In the genomic region with DNA sequence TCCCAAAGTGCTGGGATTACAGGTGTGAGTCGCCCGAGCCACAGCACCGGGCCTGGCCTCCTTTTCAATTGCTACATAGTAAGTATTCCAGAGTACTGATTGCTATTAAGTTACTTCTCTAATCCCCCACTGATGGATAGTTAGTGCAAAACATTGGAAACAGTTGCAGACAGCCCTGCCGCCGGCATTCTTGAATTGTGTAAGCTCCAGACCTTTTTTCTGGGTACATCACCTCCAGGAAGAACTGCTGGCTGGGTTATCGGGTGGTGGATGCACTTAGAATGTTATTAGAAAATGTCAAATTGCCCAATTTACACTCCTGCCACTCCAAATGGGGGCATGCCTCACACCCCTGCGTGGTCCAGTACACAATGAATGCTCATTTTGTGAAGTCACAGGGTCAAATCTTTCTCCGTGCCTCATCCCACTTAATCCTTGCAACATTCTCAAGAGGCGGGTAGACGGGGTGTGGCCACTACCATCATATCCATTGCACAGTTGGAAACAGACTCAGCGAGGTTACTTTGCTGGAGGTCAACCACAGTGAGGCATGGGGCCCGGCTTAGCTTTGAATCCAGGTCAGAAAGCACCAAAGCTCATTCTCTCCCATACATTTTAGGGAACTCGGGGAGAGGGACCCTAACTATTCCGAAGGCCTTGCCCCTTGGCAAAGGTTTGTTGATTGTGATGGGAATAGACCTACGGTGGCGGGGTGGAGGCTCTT, we compare ENCODE assay signal across 8 cellular contexts. TPM values are rescaled to one million over a fixed set of nuclear protein-coding genes. Genes with fewer than 3 reads are reported as not detected.
DNase-seq lines count a peak whose midpoint lies in the region; ATAC-seq, FAIRE-seq and TF ChIP-seq lines count a peak whose summit lies in the region.

No MANE protein-coding gene starts in this region.

- peak overlapping the region; percentile 89 for H2AFZ ChIP-seq in keratinocyte (ENCODE audit: control insufficient read depth, low read length)

- H3K27ac Mint-ChIP-seq in activated CD4-positive, alpha-beta memory T cell treated with anti-CD3 and anti-CD28 coated beads, Interleukin-2, amount 10 ng/mL, durations not matched to agents 7 days and 5 days, result peak overlapping the region; percentile 88

- H3K27me3 Mint-ChIP-seq in activated CD4-positive, alpha-beta memory T cell treated with anti-CD3 and anti-CD28 coated beads, Interleukin-2, amount 10 ng/mL, durations not matched to agents 7 days and 5 days, result no peaks in the 10 kb centered on the region

- POLR2A ChIA-PET in activated CD4-positive, alpha-beta memory T cell treated with anti-CD3 and anti-CD28 coated beads, Interleukin-2, amount 10 ng/mL, durations not matched to agents 7 days and 5 days (lab: Charles Lee), result interaction anchor here (0.9 to 5.7 kb wide), 5 partner anchors 9 to 752 kb away, joined by 3 to 65 read pairs (median 4); partner anchors contain the start of genes CATSPERD and LONP1

- H3K4me3 Mint-ChIP-seq in activated CD4-positive, alpha-beta memory T cell treated with anti-CD3 and anti-CD28 coated beads, Interleukin-2, amount 10 ng/mL, durations not matched to agents 7 days and 5 days, result peak overlapping the region; percentile 68

- no peaks in the 10 kb centered on the region for H3K27me3 ChIP-seq in heart right ventricle
- H3K27me3 ChIP-seq in keratinocyte (ENCODE audit: control insufficient read depth, extremely low read depth, insufficient read depth, low read length), result no peaks in the 10 kb centered on the region
- H3K27me3 ChIP-seq in uterus, result no peaks in the 10 kb centered on the region

- no peaks in the 10 kb centered on the region for H3K9me3 Mint-ChIP-seq in activated CD4-positive, alpha-beta memory T cell treated with anti-CD3 and anti-CD28 coated beads, Interleukin-2, amount 10 ng/mL, durations not matched to agents 7 days and 5 days

- peak overlapping the region; percentile 77 for H3K4me2 ChIP-seq in keratinocyte (ENCODE audit: control insufficient read depth, extremely low read depth, insufficient read depth, low read depth, low read length)

- ATAC-seq in heart right ventricle (no peak), Right ventricle myocardium superior (ENCODE audit: poor library complexity) (no peak), HG02588 (IDR thresholded peaks at IDR 0.05; ENCODE audit: unreplicated experiment) (no peak)

- no peak for TF ChIP-seq CTCF in heart right ventricle (IDR thresholded peaks at IDR 0.05)
- no peak for TF ChIP-seq CTCF in keratinocyte (optimal IDR thresholded peaks at IDR 0.05 in 1 of 3, IDR thresholded peaks at IDR 0.05 in 1 of 3, conservative IDR thresholded peaks at IDR 0.05 in 1 of 3; ENCODE audit: extremely low read depth in 1 of 3, insufficient read depth in 2 of 3, low read length in 3 of 3)
- TF ChIP-seq CTCF in uterus (IDR thresholded peaks at IDR 0.05), result no peak

- intact Hi-C loops in heart right ventricle (cut with DNase I) (loop anchor here in 2 of 10 donors (5.0 to 10.0 kb wide), 2 partner anchors 101 to 103 kb away; partner anchors contain the start of gene PLIN3 (in 2 of the 2)), Right ventricle myocardium superior (cut with DNase I) (no loop called here), uterus (cut with DNase I; ENCODE audit: low total_unique reads) (no loop called here)

- peaks cover 34% of the 10 kb centered on the region for H3K79me2 ChIP-seq in keratinocyte (ENCODE audit: control insufficient read depth, insufficient read depth, low read length)

- H3K36me3 ChIP-seq in heart right ventricle (no peaks in the 10 kb centered on the region), keratinocyte (ENCODE audit: control insufficient read depth in 2 of 2, extremely low read depth in 1 of 2, insufficient read depth in 2 of 2, low read length in 2 of 2) (no peaks in the 10 kb centered on the region), uterus (no peaks in the 10 kb centered on the region)

- 76 to 84% methylated on average over 16 of the region's 16 CpGs for WGBS in heart right ventricle, 2 donors

- H3K4me1 Mint-ChIP-seq in activated CD4-positive, alpha-beta memory T cell treated with anti-CD3 and anti-CD28 coated beads, Interleukin-2, amount 10 ng/mL, durations not matched to agents 7 days and 5 days, result peaks cover 35% of the 10 kb centered on the region

- CTCF ChIA-PET in activated CD4-positive, alpha-beta memory T cell treated with anti-CD3 and anti-CD28 coated beads, Interleukin-2, amount 10 ng/mL, durations not matched to agents 7 days and 5 days (lab: Charles Lee), result interaction anchor here (0.7 to 1.7 kb wide), 10 partner anchors 9 to 1682 kb away, joined by 3 to 12 read pairs (median 5); partner anchors contain the start of gene FEM1A

- H3K9me1 ChIP-seq in keratinocyte (ENCODE audit: control insufficient read depth, extremely low read depth, insufficient read depth, low read length), result peaks cover 5% of the 10 kb centered on the region

- H3K4me3 ChIP-seq in heart right ventricle (peak overlapping the region in 8 of 10 donors; percentile 12 to 50 (median 40)), keratinocyte (ENCODE audit: control insufficient read depth in 2 of 3, extremely low read depth in 1 of 3, insufficient read depth in 2 of 3, low read depth in 1 of 3, low read length in 3 of 3) (peak overlapping the region in 2 of 3 experiments; percentile 1 to 55), uterus (peak overlapping the region; percentile 20 to 29)

- H3K4me1 ChIP-seq in heart right ventricle, result peaks cover 3 to 41% (median 32%) of the 10 kb centered on the region in 9 donors
- H3K4me1 ChIP-seq in keratinocyte (ENCODE audit: control insufficient read depth, extremely low read depth, insufficient read depth, low read length), result peaks cover 34% of the 10 kb centered on the region
- peaks cover 0 to 13% of the 10 kb centered on the region in 2 donors for H3K4me1 ChIP-seq in uterus

- DNase-seq in heart right ventricle (no peak), Right ventricle myocardium superior (no peak), keratinocyte (ENCODE audit: low read depth, low spot score) (no peak), uterus (no peak), nucleus accumbens (lab: John Stamatoyannopoulos, UW) (no peak), iPS-NIHi7 (ENCODE audit: extremely low spot score) (no peak)
- no peak for DNase-seq in activated CD4-positive, alpha-beta memory T cell treated with anti-CD3 and anti-CD28 coated beads, Interleukin-2, amount 10 ng/mL, durations not matched to agents 7 days and 5 days

- H3K36me3 Mint-ChIP-seq in activated CD4-positive, alpha-beta memory T cell treated with anti-CD3 and anti-CD28 coated beads, Interleukin-2, amount 10 ng/mL, durations not matched to agents 7 days and 5 days (ENCODE audit: low read depth), result peaks cover 31% of the 10 kb centered on the region

- peak overlapping the region in 7 of 10 donors; percentile 37 to 87 (median 60) for H3K27ac ChIP-seq in heart right ventricle
- H3K27ac ChIP-seq in keratinocyte (ENCODE audit: control insufficient read depth, insufficient read depth, low read length), result peak overlapping the region; percentile 55
- H3K27ac ChIP-seq in uterus, result peak overlapping the region; percentile 60 to 69

- peak overlapping the region; percentile 34 for H3K9ac ChIP-seq in keratinocyte (ENCODE audit: control insufficient read depth, extremely low read depth, insufficient read depth, low read length)

- no peak for TF ChIP-seq POLR2A in uterus (IDR thresholded peaks at IDR 0.05)

- H3K9me3 ChIP-seq in heart right ventricle (no peaks in the 10 kb centered on the region), keratinocyte (ENCODE audit: control insufficient read depth, low read depth, low read length) (no peaks in the 10 kb centered on the region), uterus (no peaks in the 10 kb centered on the region)

- peaks cover 10% of the 10 kb centered on the region for H4K20me1 ChIP-seq in keratinocyte (ENCODE audit: control insufficient read depth, extremely low read depth, insufficient read depth, low read length)

- dilution Hi-C loops in keratinocyte (cut with MboI; ENCODE audit: extremely low pct_ligation_motif_present, low sequenced_read_pairs), result no loop called here

- no peak for FAIRE-seq in keratinocyte (lab: Jason Lieb, UNC)

RNA-seq across cellular contexts. Expression of gene KDM4B, which starts 1.0 kb away (rescaled TPM):
- total RNA-seq in heart right ventricle, result 10 to 100 TPM; 21.4 to 35.8 (median 30.3) TPM
- polyA plus RNA-seq in heart right ventricle, result 10 to 100 TPM; 12.4 to 34.4 TPM
- 34.6 TPM for total RNA-seq in Right ventricle myocardium superior
- total RNA-seq in activated CD4-positive, alpha-beta memory T cell treated with anti-CD3 and anti-CD28 coated beads, Interleukin-2, amount 10 ng/mL, durations not matched to agents 7 days and 5 days, result 10 to 100 TPM; 46.3 to 50.9 TPM
- polyA plus RNA-seq in keratinocyte, result 6.0 to 8.9 TPM (median 6.2 TPM) in 3 replicates
- polyA plus RNA-seq in keratinocyte (2011; ENCODE audit: low read depth), result 4.4 TPM
- polyA plus RNA-seq in keratinocyte (2011; cell fraction: cytosol; rRNA removed), result 3.6 and 6.2 TPM in 2 replicates
- 15.4 and 21.1 TPM in 2 replicates for polyA plus RNA-seq in keratinocyte (2011; cell fraction: nucleus; rRNA removed)
- polyA plus RNA-seq in keratinocyte (2012; ENCODE audit: low replicate concordance), result 11.5 and 11.8 TPM in 2 replicates
- 17.1 to 21.4 TPM (median 19.6 TPM) in 3 replicates for polyA minus RNA-seq in keratinocyte
- polyA minus RNA-seq in keratinocyte (2011; cell fraction: cytosol; rRNA and poly(A)+ RNA removed), result 27.8 TPM
- 33.1 and 43.6 TPM in 2 replicates for polyA minus RNA-seq in keratinocyte (2011; cell fraction: nucleus; rRNA and poly(A)+ RNA removed)
- total RNA-seq in uterus, result 10 to 100 TPM; 18.4 to 94.7 (median 25.6) TPM

RNA-seq across cellular contexts. Expression of gene UHRF1, which starts 58.6 kb away (rescaled TPM):
- total RNA-seq in heart right ventricle (1 to 10 TPM in 5 of 10 donors, under 1 TPM in 5; 0.35 to 6.2 (median 1.1) TPM), Right ventricle myocardium superior (1.3 TPM), uterus (10 to 100 TPM in 1 of 4 donors, under 1 TPM in 2, not detected in 1; 0.46 to 21.8 (median 0.77) TPM)
- polyA plus RNA-seq in heart right ventricle (under 1 TPM; 0.39 to 0.44 TPM), keratinocyte (3.2 to 16.3 TPM (median 9.7 TPM) in 3 replicates)
- total RNA-seq in activated CD4-positive, alpha-beta memory T cell treated with anti-CD3 and anti-CD28 coated beads, Interleukin-2, amount 10 ng/mL, durations not matched to agents 7 days and 5 days, result 10 to 100 TPM; 86.5 to 88.3 TPM
- 0.55 TPM for polyA plus RNA-seq in keratinocyte (2011; ENCODE audit: low read depth)
- 2.9 and 4.4 TPM in 2 replicates for polyA plus RNA-seq in keratinocyte (2011; cell fraction: cytosol; rRNA removed)
- polyA plus RNA-seq in keratinocyte (2011; cell fraction: nucleus; rRNA removed), result 10.1 and 10.7 TPM in 2 replicates
- polyA plus RNA-seq in keratinocyte (2012; ENCODE audit: low replicate concordance), result 0.78 and 20.4 TPM in 2 replicates
- 1.6 to 22.7 TPM (median 8.4 TPM) in 3 replicates for polyA minus RNA-seq in keratinocyte
- polyA minus RNA-seq in keratinocyte (2011; cell fraction: cytosol; rRNA and poly(A)+ RNA removed), result 10.0 TPM
- 5.3 and 5.5 TPM in 2 replicates for polyA minus RNA-seq in keratinocyte (2011; cell fraction: nucleus; rRNA and poly(A)+ RNA removed)
